In genomic region chr10:103580422-103580821, GRCh38 we compare ENCODE assay signal across 14 cellular contexts.
DNase-seq lines count a peak whose midpoint lies in the region; ATAC-seq and TF ChIP-seq lines count a peak whose summit lies in the region.
"Had no signal": no experiment of that assay in that cellular context is flagged by ENCODE, and none has a peak within 500 bp of the region (broad histone marks: within the 10 kb centered on the region; RNA-seq: fewer than 3 reads in every experiment).

No MANE protein-coding gene starts in this region.

- H3K9me3 Mint-ChIP-seq in glutamatergic neuron (ENCODE audit: unreplicated experiment) (peaks cover 8% of the 10 kb centered on the region), nephron (no peaks in the 10 kb centered on the region), type B pancreatic cell (no peaks in the 10 kb centered on the region)

- TF ChIP-seq CTCF in glutamatergic neuron (IDR thresholded peaks at IDR 0.05; ENCODE audit: partially characterized antibody, unreplicated experiment) (no peak), nephron (IDR thresholded peaks at IDR 0.05; ENCODE audit: unreplicated experiment in 3 of 3) (no peak), type B pancreatic cell (conservative IDR thresholded peaks at IDR 0.05) (no peak)

- H3K27me3 Mint-ChIP-seq in glutamatergic neuron (ENCODE audit: unreplicated experiment) (peaks cover 8% of the 10 kb centered on the region), nephron (ENCODE audit: low read depth) (peaks cover 14% of the 10 kb centered on the region), type B pancreatic cell (no peaks in the 10 kb centered on the region)

- H3K36me3 Mint-ChIP-seq in glutamatergic neuron (ENCODE audit: unreplicated experiment) (peaks cover 10% of the 10 kb centered on the region), nephron (ENCODE audit: low read depth) (peaks cover 7% of the 10 kb centered on the region), type B pancreatic cell (peaks cover 6% of the 10 kb centered on the region)

- peaks cover 23% of the 10 kb centered on the region for H3K4me1 Mint-ChIP-seq in glutamatergic neuron (ENCODE audit: low read depth, unreplicated experiment)
- H3K4me1 Mint-ChIP-seq in nephron, result peaks cover 62% of the 10 kb centered on the region
- peaks cover 21% of the 10 kb centered on the region for H3K4me1 Mint-ChIP-seq in type B pancreatic cell (ENCODE audit: unreplicated experiment)

- intact Hi-C loops in Right ventricle myocardium superior (cut with DNase I) (no loop called here), cardiac septum (cut with DNase I) (no loop called here)

- peak overlapping the region; percentile 67 for H3K27ac Mint-ChIP-seq in glutamatergic neuron (ENCODE audit: unreplicated experiment)
- peak overlapping the region; percentile 25 to 84 (median 77) for H3K27ac Mint-ChIP-seq in nephron
- H3K27ac Mint-ChIP-seq in type B pancreatic cell, result peak overlapping the region; percentile 1

- H3K4me3 Mint-ChIP-seq in glutamatergic neuron (ENCODE audit: unreplicated experiment) (peak overlapping the region; percentile 53), nephron (peak overlapping the region in 1 of 3 experiments; percentile 12), type B pancreatic cell (no peak overlapping the region)

- peak; percentile 42 for ATAC-seq in Right ventricle myocardium superior (ENCODE audit: poor library complexity)
- ATAC-seq: A549 had no signal

- DNase-seq in Right ventricle myocardium superior, result no peak
- no peak for DNase-seq in cardiac septum (ENCODE audit: low spot score)
- peak; percentile 53 for DNase-seq in glutamatergic neuron
- no peak for DNase-seq in type B pancreatic cell (ENCODE audit: extremely low spot score, unreplicated experiment)
- DNase-seq in hepatic stellate cell (ENCODE audit: low spot score), result no peak
- no peak for DNase-seq in mucosa of gallbladder (ENCODE audit: low spot score)
- no peak for DNase-seq in activated T-cell treated with anti-CD3 and anti-CD28 coated beads, Interleukin-2, amount 50 U/mL, for 1 hour
- DNase-seq: Caco-2, DMS53, NCI-H187 treated with DMSO at 0.1 percent for 48 hours, NCI-H748 treated with DMSO at 0.1 percent for 48 hours, OCI-M1 had no signal

Comparison
In these comparisons a context has a peak if more than half of its experiments do, and no peak if none do; other contexts are left out.
1. H3K27ac Mint-ChIP-seq: peak in every context shown above with its lines; median percentile 77 in nephron; 67 in glutamatergic neuron; 1 in type B pancreatic cell.